In the genomic region with DNA sequence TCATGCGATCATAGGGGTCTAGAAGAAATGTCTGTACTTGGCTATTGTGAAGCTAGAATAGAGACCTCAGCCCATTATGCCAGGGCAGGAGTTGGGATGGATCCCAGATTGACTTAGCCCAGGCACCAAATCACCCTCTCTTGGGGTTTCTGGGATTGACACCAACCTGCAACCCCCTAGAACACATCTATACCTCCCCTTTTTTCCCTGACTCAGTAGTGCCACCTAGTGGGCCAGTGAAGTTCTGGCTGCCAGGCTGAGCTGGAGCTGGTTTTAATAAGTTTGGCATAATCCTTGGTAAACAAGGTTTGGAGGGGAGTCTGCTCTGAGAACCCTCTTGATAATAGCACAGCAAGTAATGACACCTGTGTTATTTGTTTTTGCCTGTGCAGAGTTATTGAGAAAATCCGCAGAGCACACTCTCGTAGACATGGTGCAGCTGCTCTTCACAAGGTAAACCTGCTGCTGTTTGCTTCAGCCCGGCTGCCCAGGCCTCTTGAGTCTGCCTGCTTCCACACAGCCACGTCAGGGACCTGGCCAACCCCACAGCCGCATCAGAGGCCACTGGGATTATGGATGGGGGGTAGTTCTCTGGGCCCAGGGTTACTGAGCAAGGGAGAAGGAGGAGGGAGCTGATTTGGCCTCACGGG, we compare ENCODE assay signal across 1 cellular context.
A peak's percentile ranks its signal among the peaks of the same experiment; 100 is the strongest.
TF ChIP-seq lines count a peak whose summit lies in the region.

No MANE protein-coding gene starts in this region.

TF ChIP-seq in HEK293, 187 proteins besides CTCF, POLR2A, EP300 and RAD21 (continued from another document):
- 0 out of 2 replicates have a peak, but pooled peaks have one; percentile 20 for TF ChIP-seq IKZF3 (tag by site-specific recombination; IDR thresholded peaks at IDR 0.05)
- 0 out of 2 replicates have a peak, but pooled peaks have one; percentile 20 for TF ChIP-seq ZNF660 (tag by site-specific recombination; IDR thresholded peaks at IDR 0.05)
TF ChIP-seq in HEK293: peak in this region for 7.
